Comparison of ENCODE assay signal across 18 cellular contexts in genomic region chr2:198776616-198777406, GRCh38.
DNase-seq lines count a peak whose midpoint lies in the region; ATAC-seq, FAIRE-seq and TF ChIP-seq lines count a peak whose summit lies in the region.
"Had no signal": no experiment of that assay in that cellular context is flagged by ENCODE, and none has a peak within 500 bp of the region (broad histone marks: within the 10 kb centered on the region; RNA-seq: fewer than 3 reads in every experiment).

No MANE protein-coding gene starts in this region.

- in situ Hi-C loops in transverse colon (cut with MboI; ENCODE audit: low pct_ligation_motif_present in 1 of 4, low pct_unique_long_range_greater_than_20kb in 1 of 4, low sequenced_read_pairs in 3 of 4), result loop anchor here in 1 of 4 donors (10.0 kb wide), 1 partner anchor 462 kb away; no protein-coding TSS in a partner anchor

- no peak for TF ChIP-seq EP300 in transverse colon (IDR thresholded peaks at IDR 0.05; ENCODE audit: low read depth)

- H3K27ac ChIP-seq in transverse colon, result peak overlapping the region; percentile 76 to 83 (median 78)
- H3K27ac ChIP-seq: GM23248 had no signal

- H3K27me3 ChIP-seq in transverse colon, result no peaks in the 10 kb centered on the region

- no peak for TF ChIP-seq POLR2A in transverse colon (IDR thresholded peaks at IDR 0.05)

- intact Hi-C loops in mucosa of descending colon (cut with DNase I, micrococcal nuclease) (no loop called here), transverse colon (cut with DNase I; ENCODE audit: low total_unique reads) (no loop called here)

- no peak overlapping the region for H3K4me3 ChIP-seq in mucosa of descending colon
- H3K4me3 ChIP-seq in transverse colon, result no peak overlapping the region
- H3K4me3 ChIP-seq: GM23248 had no signal

- ATAC-seq in mucosa of descending colon, result peak; percentile 78
- no peak for ATAC-seq in HG03175 (IDR thresholded peaks at IDR 0.05; ENCODE audit: unreplicated experiment)

- DNase-seq in mucosa of descending colon (peak; percentile 72 to 94 (median 76)), transverse colon (peak; percentile 85), DMS114 treated with DMSO at 0.1 percent for 48 hours (lab: John Stamatoyannopoulos, UW; ENCODE audit: unreplicated experiment) (no peak), NCI-H2081 (lab: John Stamatoyannopoulos, UW) (no peak)
- DNase-seq: C1 segment of cervical spinal cord; Calu3; CD4-positive, alpha-beta memory T cell; COR-L47; DMS153; DND-41; GM23248; H7; HCEC 1CT had no signal

- peak; percentile 93 for FAIRE-seq in colon (lab: Jason Lieb, UNC)
- FAIRE-seq: G401.6, GM12892, H1 had no signal

- no peaks in the 10 kb centered on the region for H3K9me3 ChIP-seq in mucosa of descending colon
- no peaks in the 10 kb centered on the region for H3K9me3 ChIP-seq in transverse colon

- no peak for TF ChIP-seq CTCF in mucosa of descending colon (IDR thresholded peaks at IDR 0.05)
- no peak for TF ChIP-seq CTCF in transverse colon (IDR thresholded peaks at IDR 0.05)

- 38 to 48% methylated on average over 6 of the region's 6 CpGs for WGBS in transverse colon (ENCODE audit: low coverage in 1 of 2), 2 donors

- H3K36me3 ChIP-seq in mucosa of descending colon (ENCODE audit: low read depth) (no peaks in the 10 kb centered on the region), transverse colon (no peaks in the 10 kb centered on the region)

- H3K4me1 ChIP-seq in mucosa of descending colon (ENCODE audit: low read depth), result peaks cover 12% of the 10 kb centered on the region
- H3K4me1 ChIP-seq in transverse colon, result peaks cover 0 to 27% (median 16%) of the 10 kb centered on the region in 4 donors

Comparison
In these comparisons a context has a peak if more than half of its experiments do, and no peak if none do; other contexts are left out.
1. DNase-seq: peak in mucosa of descending colon (3 of 3) and transverse colon (single experiment); none in DMS114 treated with DMSO at 0.1 percent for 48 hours (single experiment) and NCI-H2081 (0 of 2).